1 cellular context compared by ENCODE assay signal in genomic region chr9:72364679-72365524, GRCh38.
TF ChIP-seq lines count a peak whose summit lies in the region.

ZFAND5 (minus strand) TSS chr9:72365208; CDS start chr9:72360778, 4,430 bp downstream.

TF ChIP-seq in HepG2, 621 proteins besides CTCF, POLR2A, EP300 and RAD21 (continued from another document and continues in another):
- TF ChIP-seq ZBTB33 (CRISPR knock-in tag; IDR thresholded peaks at IDR 0.05): no peak
- TF ChIP-seq, protein P1, sequence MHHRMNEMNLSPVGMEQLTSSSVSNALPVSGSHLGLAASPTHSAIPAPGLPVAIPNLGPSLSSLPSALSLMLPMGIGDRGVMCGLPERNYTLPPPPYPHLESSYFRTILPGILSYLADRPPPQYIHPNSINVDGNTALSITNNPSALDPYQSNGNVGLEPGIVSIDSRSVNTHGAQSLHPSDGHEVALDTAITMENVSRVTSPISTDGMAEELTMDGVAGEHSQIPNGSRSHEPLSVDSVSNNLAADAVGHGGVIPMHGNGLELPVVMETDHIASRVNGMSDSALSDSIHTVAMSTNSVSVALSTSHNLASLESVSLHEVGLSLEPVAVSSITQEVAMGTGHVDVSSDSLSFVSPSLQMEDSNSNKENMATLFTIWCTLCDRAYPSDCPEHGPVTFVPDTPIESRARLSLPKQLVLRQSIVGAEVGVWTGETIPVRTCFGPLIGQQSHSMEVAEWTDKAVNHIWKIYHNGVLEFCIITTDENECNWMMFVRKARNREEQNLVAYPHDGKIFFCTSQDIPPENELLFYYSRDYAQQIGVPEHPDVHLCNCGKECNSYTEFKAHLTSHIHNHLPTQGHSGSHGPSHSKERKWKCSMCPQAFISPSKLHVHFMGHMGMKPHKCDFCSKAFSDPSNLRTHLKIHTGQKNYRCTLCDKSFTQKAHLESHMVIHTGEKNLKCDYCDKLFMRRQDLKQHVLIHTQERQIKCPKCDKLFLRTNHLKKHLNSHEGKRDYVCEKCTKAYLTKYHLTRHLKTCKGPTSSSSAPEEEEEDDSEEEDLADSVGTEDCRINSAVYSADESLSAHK (CRISPR knock-in tag; IDR thresholded peaks at IDR 0.05; ENCODE audit: borderline replicate concordance): no peak
- TF ChIP-seq BRCA1 (CRISPR knock-in tag; IDR thresholded peaks at IDR 0.05): no peak
- TF ChIP-seq U2AF1 (optimal IDR thresholded peaks at IDR 0.05; ENCODE audit: low read depth, low read length): peak; percentile 46
- TF ChIP-seq, protein P2, sequence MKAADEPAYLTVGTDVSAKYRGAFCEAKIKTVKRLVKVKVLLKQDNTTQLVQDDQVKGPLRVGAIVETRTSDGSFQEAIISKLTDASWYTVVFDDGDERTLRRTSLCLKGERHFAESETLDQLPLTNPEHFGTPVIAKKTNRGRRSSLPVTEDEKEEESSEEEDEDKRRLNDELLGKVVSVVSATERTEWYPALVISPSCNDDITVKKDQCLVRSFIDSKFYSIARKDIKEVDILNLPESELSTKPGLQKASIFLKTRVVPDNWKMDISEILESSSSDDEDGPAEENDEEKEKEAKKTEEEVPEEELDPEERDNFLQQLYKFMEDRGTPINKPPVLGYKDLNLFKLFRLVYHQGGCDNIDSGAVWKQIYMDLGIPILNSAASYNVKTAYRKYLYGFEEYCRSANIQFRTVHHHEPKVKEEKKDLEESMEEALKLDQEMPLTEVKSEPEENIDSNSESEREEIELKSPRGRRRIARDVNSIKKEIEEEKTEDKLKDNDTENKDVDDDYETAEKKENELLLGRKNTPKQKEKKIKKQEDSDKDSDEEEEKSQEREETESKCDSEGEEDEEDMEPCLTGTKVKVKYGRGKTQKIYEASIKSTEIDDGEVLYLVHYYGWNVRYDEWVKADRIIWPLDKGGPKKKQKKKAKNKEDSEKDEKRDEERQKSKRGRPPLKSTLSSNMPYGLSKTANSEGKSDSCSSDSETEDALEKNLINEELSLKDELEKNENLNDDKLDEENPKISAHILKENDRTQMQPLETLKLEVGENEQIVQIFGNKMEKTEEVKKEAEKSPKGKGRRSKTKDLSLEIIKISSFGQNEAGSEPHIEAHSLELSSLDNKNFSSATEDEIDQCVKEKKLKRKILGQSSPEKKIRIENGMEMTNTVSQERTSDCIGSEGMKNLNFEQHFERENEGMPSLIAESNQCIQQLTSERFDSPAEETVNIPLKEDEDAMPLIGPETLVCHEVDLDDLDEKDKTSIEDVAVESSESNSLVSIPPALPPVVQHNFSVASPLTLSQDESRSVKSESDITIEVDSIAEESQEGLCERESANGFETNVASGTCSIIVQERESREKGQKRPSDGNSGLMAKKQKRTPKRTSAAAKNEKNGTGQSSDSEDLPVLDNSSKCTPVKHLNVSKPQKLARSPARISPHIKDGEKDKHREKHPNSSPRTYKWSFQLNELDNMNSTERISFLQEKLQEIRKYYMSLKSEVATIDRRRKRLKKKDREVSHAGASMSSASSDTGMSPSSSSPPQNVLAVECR (CRISPR knock-in tag; IDR thresholded peaks at IDR 0.05; ENCODE audit: borderline replicate concordance): peak; percentile 76
- 0 out of 2 replicates have a peak, but pooled peaks have one; percentile 45 for TF ChIP-seq RFXAP (CRISPR knock-in tag; IDR thresholded peaks at IDR 0.05; ENCODE audit: borderline replicate concordance)
- no peak for TF ChIP-seq SP1 (IDR thresholded peaks at IDR 0.05)
- peak; percentile 73 for TF ChIP-seq SP1 (CRISPR knock-in tag; IDR thresholded peaks at IDR 0.05)
- TF ChIP-seq PHF8 (CRISPR knock-in tag; IDR thresholded peaks at IDR 0.05): peak; percentile 72
- TF ChIP-seq ZSCAN30 (CRISPR knock-in tag; IDR thresholded peaks at IDR 0.05): 0 out of 2 replicates have a peak, but pooled peaks have one; percentile 26
- no peak for TF ChIP-seq ZNF34 (CRISPR knock-in tag; IDR thresholded peaks at IDR 0.05; ENCODE audit: borderline replicate concordance)
- TF ChIP-seq, protein P3, sequence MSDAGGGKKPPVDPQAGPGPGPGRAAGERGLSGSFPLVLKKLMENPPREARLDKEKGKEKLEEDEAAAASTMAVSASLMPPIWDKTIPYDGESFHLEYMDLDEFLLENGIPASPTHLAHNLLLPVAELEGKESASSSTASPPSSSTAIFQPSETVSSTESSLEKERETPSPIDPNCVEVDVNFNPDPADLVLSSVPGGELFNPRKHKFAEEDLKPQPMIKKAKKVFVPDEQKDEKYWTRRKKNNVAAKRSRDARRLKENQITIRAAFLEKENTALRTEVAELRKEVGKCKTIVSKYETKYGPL (CRISPR knock-in tag; IDR thresholded peaks at IDR 0.05): no peak
- no peak for TF ChIP-seq TIGD3 (CRISPR knock-in tag; IDR thresholded peaks at IDR 0.05; ENCODE audit: borderline replicate concordance)
- TF ChIP-seq, protein P4, sequence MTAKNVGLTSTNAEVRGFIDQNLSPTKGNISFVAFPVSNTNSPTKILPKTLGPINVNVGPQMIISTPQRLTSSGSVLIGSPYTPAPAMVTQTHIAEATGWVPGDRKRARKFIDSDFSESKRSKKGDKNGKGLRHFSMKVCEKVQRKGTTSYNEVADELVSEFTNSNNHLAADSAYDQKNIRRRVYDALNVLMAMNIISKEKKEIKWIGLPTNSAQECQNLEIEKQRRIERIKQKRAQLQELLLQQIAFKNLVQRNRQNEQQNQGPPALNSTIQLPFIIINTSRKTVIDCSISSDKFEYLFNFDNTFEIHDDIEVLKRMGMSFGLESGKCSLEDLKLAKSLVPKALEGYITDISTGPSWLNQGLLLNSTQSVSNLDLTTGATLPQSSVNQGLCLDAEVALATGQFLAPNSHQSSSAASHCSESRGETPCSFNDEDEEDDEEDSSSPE (CRISPR knock-in tag; IDR thresholded peaks at IDR 0.05): peak; percentile 8; the same call in 1 of the 2 replicates
- peak; percentile 24 for TF ChIP-seq CSRNP1 (CRISPR knock-in tag; IDR thresholded peaks at IDR 0.05)
- TF ChIP-seq, protein P5, sequence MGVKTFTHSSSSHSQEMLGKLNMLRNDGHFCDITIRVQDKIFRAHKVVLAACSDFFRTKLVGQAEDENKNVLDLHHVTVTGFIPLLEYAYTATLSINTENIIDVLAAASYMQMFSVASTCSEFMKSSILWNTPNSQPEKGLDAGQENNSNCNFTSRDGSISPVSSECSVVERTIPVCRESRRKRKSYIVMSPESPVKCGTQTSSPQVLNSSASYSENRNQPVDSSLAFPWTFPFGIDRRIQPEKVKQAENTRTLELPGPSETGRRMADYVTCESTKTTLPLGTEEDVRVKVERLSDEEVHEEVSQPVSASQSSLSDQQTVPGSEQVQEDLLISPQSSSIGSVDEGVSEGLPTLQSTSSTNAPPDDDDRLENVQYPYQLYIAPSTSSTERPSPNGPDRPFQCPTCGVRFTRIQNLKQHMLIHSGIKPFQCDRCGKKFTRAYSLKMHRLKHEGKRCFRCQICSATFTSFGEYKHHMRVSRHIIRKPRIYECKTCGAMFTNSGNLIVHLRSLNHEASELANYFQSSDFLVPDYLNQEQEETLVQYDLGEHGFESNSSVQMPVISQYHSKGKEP (CRISPR knock-in tag; IDR thresholded peaks at IDR 0.05): no peak; the same call in 1 of the 2 replicates
- peak in 1 of 2 experiments; percentile 71; a peak in 2 of 4 replicates for TF ChIP-seq KLF16 (CRISPR knock-in tag; IDR thresholded peaks at IDR 0.05)
- no peak for TF ChIP-seq KIAA2018 (CRISPR knock-in tag; IDR thresholded peaks at IDR 0.05; ENCODE audit: borderline replicate concordance)
- 0 out of 2 replicates have a peak, but pooled peaks have one; percentile 27 for TF ChIP-seq EED (CRISPR knock-in tag; IDR thresholded peaks at IDR 0.05)
- peak; percentile 10 for TF ChIP-seq ASH2L (IDR thresholded peaks at IDR 0.05; ENCODE audit: insufficient read length, low read depth, low read length)
- TF ChIP-seq FOXP1 (IDR thresholded peaks at IDR 0.05): no peak
- no peak for TF ChIP-seq FOXP1 (CRISPR knock-in tag; IDR thresholded peaks at IDR 0.05)
- no peak for TF ChIP-seq SMAD3 (CRISPR knock-in tag; IDR thresholded peaks at IDR 0.05)
- TF ChIP-seq MED1 (CRISPR knock-in tag; IDR thresholded peaks at IDR 0.05): peak; percentile 67
- TF ChIP-seq NCOA1 (CRISPR knock-in tag; IDR thresholded peaks at IDR 0.05): no peak
- no peak for TF ChIP-seq PAF1 (CRISPR knock-in tag; IDR thresholded peaks at IDR 0.05)
- TF ChIP-seq ARNT (IDR thresholded peaks at IDR 0.05): no peak
- TF ChIP-seq IRF9 (CRISPR knock-in tag; IDR thresholded peaks at IDR 0.05; ENCODE audit: borderline replicate concordance): peak; percentile 72
- TF ChIP-seq ZNF605 (CRISPR knock-in tag; IDR thresholded peaks at IDR 0.05): no peak; the same call in 1 of the 2 replicates
